Comparison of ENCODE assay signal across 8 cellular contexts in the genomic region with DNA sequence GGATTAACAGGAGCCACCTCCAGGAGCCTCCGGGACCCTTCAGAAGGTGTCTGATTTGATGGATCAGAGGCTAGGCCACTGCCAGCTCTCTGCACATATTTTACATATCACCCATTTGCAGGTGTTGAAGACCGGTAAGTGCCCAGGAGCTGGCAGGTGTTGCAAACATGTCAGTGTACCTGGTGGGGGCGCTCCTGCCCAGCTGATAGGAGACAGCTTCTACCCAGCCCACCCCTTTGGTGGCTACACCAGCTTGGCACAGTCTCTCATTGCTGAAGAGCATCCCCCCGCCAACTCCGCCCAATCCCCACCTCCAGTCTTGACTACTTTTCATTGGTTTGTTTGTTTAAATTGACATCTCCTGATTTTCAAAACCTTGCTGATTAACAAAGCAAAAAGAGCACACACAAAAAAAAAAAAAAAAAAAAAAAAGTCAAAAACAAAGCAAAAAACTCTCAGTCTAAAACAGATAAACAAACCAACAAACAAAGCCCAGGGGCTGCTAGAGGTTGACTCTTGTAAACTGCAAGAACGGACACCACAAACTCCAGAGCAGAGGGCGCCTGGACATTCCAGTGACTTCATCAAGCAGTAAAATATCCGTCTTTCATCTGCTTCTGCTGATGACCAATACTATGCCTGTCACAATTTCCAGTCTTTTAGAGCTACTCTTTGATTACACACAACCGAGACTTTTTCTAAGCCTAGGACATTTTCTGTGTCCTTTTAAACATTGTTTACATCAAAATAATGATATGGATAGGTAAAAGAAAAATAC.
DNase-seq lines count a peak whose midpoint lies in the region; ATAC-seq and TF ChIP-seq lines count a peak whose summit lies in the region.
"Had no signal": no experiment of that assay in that cellular context is flagged by ENCODE, and none has a peak within 500 bp of the region (broad histone marks: within the 10 kb centered on the region; RNA-seq: fewer than 3 reads in every experiment).

No MANE protein-coding gene starts in this region.

- H3K4me3 Mint-ChIP-seq in nephron: no peak overlapping the region

- H3K9me3 Mint-ChIP-seq in nephron: no peaks in the 10 kb centered on the region

- TF ChIP-seq CTCF in GM10266 (IDR thresholded peaks at IDR 0.05; ENCODE audit: control insufficient read depth, insufficient read depth, low read depth, missing control alignments): peak; percentile 52
- peak; percentile 57; the same call in 1 of the 2 replicates for TF ChIP-seq CTCF in LNCAP (IDR thresholded peaks at IDR 0.05)
- peak; percentile 45 for TF ChIP-seq CTCF in cardiac fibroblast (IDR thresholded peaks at IDR 0.05; ENCODE audit: low read depth, low read length)
- TF ChIP-seq CTCF in nephron (IDR thresholded peaks at IDR 0.05; ENCODE audit: unreplicated experiment in 3 of 3): peak in 2 of 3 experiments; percentile 35 to 45

- H3K4me3 ChIP-seq in cardiac fibroblast (replicated peaks in 1 of 2; ENCODE audit: low read depth in 2 of 2, low read length in 2 of 2): no peak overlapping the region

- H3K4me1 Mint-ChIP-seq in nephron: peaks cover 17% of the 10 kb centered on the region

- H3K27ac Mint-ChIP-seq in nephron: peak overlapping the region in 1 of 3 experiments; percentile 2

- no peaks in the 10 kb centered on the region for H3K36me3 Mint-ChIP-seq in nephron (ENCODE audit: low read depth)

- DNase-seq in GM10266 (ENCODE audit: extremely low spot score) (peak; percentile 8), cardiac fibroblast (ENCODE audit: low read depth in 2 of 2) (peak; percentile 8 to 71), occipital lobe (lab: John Stamatoyannopoulos, UW) (no peak), KG1 (lab: John Stamatoyannopoulos, UW) (no peak)
- DNase-seq: activated CD8-positive, alpha-beta memory T cell treated with anti-CD3 and anti-CD28 coated beads for 24 hours had no signal

- peaks cover 4% of the 10 kb centered on the region for H3K27me3 Mint-ChIP-seq in nephron (ENCODE audit: low read depth)

- ATAC-seq in HG03039 (IDR thresholded peaks at IDR 0.05; ENCODE audit: unreplicated experiment): no peak

Comparison
In these comparisons a context has a peak if more than half of its experiments do, and no peak if none do; other contexts are left out.
1. DNase-seq: peak in GM10266 (single experiment) and cardiac fibroblast (2 of 2); none in occipital lobe (single experiment) and KG1 (single experiment).
2. Peak in every context shown above with its lines, with median percentiles within 50 percentile points of each other: CTCF ChIP-seq.